ENCODE assay signal across 12 cellular contexts in the genomic region with DNA sequence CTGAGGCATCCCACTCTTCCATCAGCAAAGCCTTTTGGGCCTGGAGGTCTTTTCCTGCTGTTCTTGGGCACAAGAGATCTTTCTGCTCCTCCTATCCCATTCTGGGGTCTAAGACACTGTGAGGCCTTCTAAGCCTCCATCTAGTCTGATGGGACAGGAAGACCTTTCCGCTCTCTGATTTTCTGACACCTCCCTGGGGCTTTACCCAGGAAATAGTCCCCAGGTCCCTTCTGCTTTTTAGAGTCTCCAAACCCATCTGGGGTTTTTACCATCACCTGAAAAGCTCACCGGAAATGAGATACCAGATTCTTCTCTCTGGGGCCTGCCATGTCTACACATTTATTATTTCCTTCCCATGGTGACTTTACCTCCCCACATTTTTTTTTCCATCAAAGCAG.
DNase-seq lines count a peak whose midpoint lies in the region; ATAC-seq and TF ChIP-seq lines count a peak whose summit lies in the region.
"Had no signal": no experiment of that assay in that cellular context is flagged by ENCODE, and none has a peak within 500 bp of the region (broad histone marks: within the 10 kb centered on the region; RNA-seq: fewer than 3 reads in every experiment).

No MANE protein-coding gene starts in this region.

- no peaks in the 10 kb centered on the region for H3K9me3 Mint-ChIP-seq in activated naive CD4-positive, alpha-beta T cell treated with anti-CD3 and anti-CD28 coated beads, Interleukin-2, amount 50 U/mL, for 24 hours
- no peaks in the 10 kb centered on the region for H3K9me3 Mint-ChIP-seq in stimulated activated naive CD8-positive, alpha-beta T cell treated with anti-CD3 and anti-CD28 coated beads, Interleukin-15, Interleukin-2, amounts not matched to agents 100 ng/mL and 50 ng/mL, for 24 hours

- no peak for TF ChIP-seq CTCF in MM.1S (IDR thresholded peaks at IDR 0.05; ENCODE audit: low read length)

- no peaks in the 10 kb centered on the region for H4K20me1 ChIP-seq in MM.1S (ENCODE audit: insufficient read depth, low read length)

- no peaks in the 10 kb centered on the region for H3K4me1 ChIP-seq in MM.1S (ENCODE audit: low read length)
- H3K4me1 ChIP-seq: SJSA1 had no signal

- no peaks in the 10 kb centered on the region for H3K36me3 Mint-ChIP-seq in activated naive CD4-positive, alpha-beta T cell treated with anti-CD3 and anti-CD28 coated beads, Interleukin-2, amount 50 U/mL, for 24 hours
- peaks cover 12% of the 10 kb centered on the region for H3K36me3 Mint-ChIP-seq in stimulated activated naive CD8-positive, alpha-beta T cell treated with anti-CD3 and anti-CD28 coated beads, Interleukin-15, Interleukin-2, amounts not matched to agents 100 ng/mL and 50 ng/mL, for 24 hours (ENCODE audit: low read depth)

- H3K27ac ChIP-seq in MM.1S (ENCODE audit: low read length) = no peak overlapping the region
- H3K27ac ChIP-seq: SJSA1 had no signal

- no peak overlapping the region for H3K4me2 ChIP-seq in MM.1S (ENCODE audit: low read depth, low read length)

- H3K4me3 ChIP-seq in MM.1S (ENCODE audit: low read length) = no peak overlapping the region
- H3K4me3 ChIP-seq: SJSA1 had no signal

- no peaks in the 10 kb centered on the region for H3K79me2 ChIP-seq in MM.1S (ENCODE audit: low read length)

- peaks cover 4% of the 10 kb centered on the region for H3K4me1 Mint-ChIP-seq in activated naive CD4-positive, alpha-beta T cell treated with anti-CD3 and anti-CD28 coated beads, Interleukin-2, amount 50 U/mL, for 24 hours
- peaks cover 32% of the 10 kb centered on the region for H3K4me1 Mint-ChIP-seq in stimulated activated naive CD8-positive, alpha-beta T cell treated with anti-CD3 and anti-CD28 coated beads, Interleukin-15, Interleukin-2, amounts not matched to agents 100 ng/mL and 50 ng/mL, for 24 hours (ENCODE audit: low read depth)

- H3K9ac ChIP-seq in MM.1S (ENCODE audit: low read length) = no peak overlapping the region

- H3K4me3 Mint-ChIP-seq in activated naive CD4-positive, alpha-beta T cell treated with anti-CD3 and anti-CD28 coated beads, Interleukin-2, amount 50 U/mL, for 24 hours = no peak overlapping the region
- peak overlapping the region; percentile 53 for H3K4me3 Mint-ChIP-seq in stimulated activated naive CD8-positive, alpha-beta T cell treated with anti-CD3 and anti-CD28 coated beads, Interleukin-15, Interleukin-2, amounts not matched to agents 100 ng/mL and 50 ng/mL, for 24 hours

- no peaks in the 10 kb centered on the region for H3K9me3 ChIP-seq in MM.1S (replicated peaks; ENCODE audit: insufficient read depth, low read length)
- H3K9me3 ChIP-seq: SJSA1 had no signal

- DNase-seq in activated naive CD4-positive, alpha-beta T cell treated with Interleukin-2 at 50 U/mL for 16 hours = no peak
- DNase-seq in MM.1S (no peak), NCI-H2029 treated with DMSO at 0.1 percent for 48 hours (lab: John Stamatoyannopoulos, UW) (no peak)
- no peak for DNase-seq in stimulated activated CD4-positive, alpha-beta T cell treated with anti-CD3 and anti-CD28 coated beads, Interleukin-2, amount 100 ng/mL, for 48 hours
- DNase-seq: activated CD8-positive, alpha-beta memory T cell treated with anti-CD3 and anti-CD28 coated beads for 24 hours; left cardiac atrium; NCI-H2171 treated with DMSO at 0.1 percent for 48 hours had no signal

- no peaks in the 10 kb centered on the region for H3K36me3 ChIP-seq in MM.1S (replicated peaks; ENCODE audit: insufficient read depth, low read length)
- H3K36me3 ChIP-seq: SJSA1 had no signal

- no peaks in the 10 kb centered on the region for H3K9me2 ChIP-seq in MM.1S (replicated peaks; ENCODE audit: insufficient read depth, low read length)

- no peaks in the 10 kb centered on the region for H3K27me3 Mint-ChIP-seq in activated naive CD4-positive, alpha-beta T cell treated with anti-CD3 and anti-CD28 coated beads, Interleukin-2, amount 50 U/mL, for 24 hours
- no peaks in the 10 kb centered on the region for H3K27me3 Mint-ChIP-seq in stimulated activated naive CD8-positive, alpha-beta T cell treated with anti-CD3 and anti-CD28 coated beads, Interleukin-15, Interleukin-2, amounts not matched to agents 100 ng/mL and 50 ng/mL, for 24 hours

- H3K27ac Mint-ChIP-seq in activated naive CD4-positive, alpha-beta T cell treated with anti-CD3 and anti-CD28 coated beads, Interleukin-2, amount 50 U/mL, for 24 hours = peak overlapping the region; percentile 62
- peak overlapping the region; percentile 87 for H3K27ac Mint-ChIP-seq in stimulated activated naive CD8-positive, alpha-beta T cell treated with anti-CD3 and anti-CD28 coated beads, Interleukin-15, Interleukin-2, amounts not matched to agents 100 ng/mL and 50 ng/mL, for 24 hours

- no peak overlapping the region for H2AFZ ChIP-seq in MM.1S (ENCODE audit: low read length)

- no peaks in the 10 kb centered on the region for H3F3A ChIP-seq in MM.1S (ENCODE audit: insufficient read depth, low read length)

- peaks cover 63% of the 10 kb centered on the region for H3K27me3 ChIP-seq in MM.1S (replicated peaks; ENCODE audit: insufficient read depth, low read length)

- ATAC-seq in GM21825 (IDR thresholded peaks at IDR 0.05; ENCODE audit: unreplicated experiment) (peak; percentile 65), HG03558 (IDR thresholded peaks at IDR 0.05; ENCODE audit: extremely low read depth, unreplicated experiment) (peak; percentile 40)
- ATAC-seq: left cardiac atrium had no signal
